Comparison of ENCODE assay signal across 24 cellular contexts in genomic region chr21:32545948-32546441, GRCh38. TPM values are rescaled to one million over a fixed set of nuclear protein-coding genes. Genes with fewer than 3 reads are reported as not detected.
DNase-seq lines count a peak whose midpoint lies in the region; FAIRE-seq and TF ChIP-seq lines count a peak whose summit lies in the region.
"Had no signal": no experiment of that assay in that cellular context is flagged by ENCODE, and none has a peak within 500 bp of the region (broad histone marks: within the 10 kb centered on the region; RNA-seq: fewer than 3 reads in every experiment).

No MANE protein-coding gene starts in this region.

- H2AFZ ChIP-seq in MM.1S (ENCODE audit: low read length) = no peak overlapping the region

- no peak overlapping the region for H3K4me2 ChIP-seq in MM.1S (ENCODE audit: low read depth, low read length)

- DNase-seq in Daoy (ENCODE audit: low read depth) (peak; percentile 23), MM.1S (peak; percentile 6), astrocyte of the spinal cord (ENCODE audit: low read depth, low spot score) (peak; percentile 35), iris pigment epithelial cell (ENCODE audit: low read depth) (peak; percentile 16), RCC 7860 (ENCODE audit: low spot score) (no peak), mesothelial cell of epicardium (ENCODE audit: low spot score in 2 of 2, unreplicated experiment in 2 of 2) (no peak), T-helper 1 cell (no peak), foreskin melanocyte (no peak)
- DNase-seq: ACHN; activated T-cell treated with anti-CD3 and anti-CD28 coated beads, Interleukin-2, amount 50 U/mL, for 48 hours; aorta; cerebellar nuclear complex; EL; glutamatergic neuron; GOT3; naive thymus-derived CD8-positive, alpha-beta T cell; NCI-H524; Peyer's patch; stimulated activated CD8-positive, alpha-beta memory T cell treated with anti-CD3 and anti-CD28 coated beads, Interleukin-4, amount 100 ng/mL, for 48 hours; T-helper 9 cell; upper lobe of left lung had no signal

- H3K9ac ChIP-seq in MM.1S (ENCODE audit: low read length) = no peak overlapping the region

- H3K4me1 Mint-ChIP-seq in mesothelial cell of epicardium = no peaks in the 10 kb centered on the region
- H3K4me1 Mint-ChIP-seq: activated naive CD4-positive, alpha-beta T cell treated with anti-CD3 and anti-CD28 coated beads, Interleukin-2, amount 50 U/mL, for 24 hours; memory B cell had no signal

- no peak overlapping the region for H3K27ac ChIP-seq in MM.1S (ENCODE audit: low read length)
- H3K27ac ChIP-seq: C4-2B, Peyer's patch, upper lobe of left lung had no signal

- H3K27ac Mint-ChIP-seq in mesothelial cell of epicardium = no peak overlapping the region
- H3K27ac Mint-ChIP-seq: activated naive CD4-positive, alpha-beta T cell treated with anti-CD3 and anti-CD28 coated beads, Interleukin-2, amount 50 U/mL, for 24 hours; memory B cell had no signal

- no peaks in the 10 kb centered on the region for H3K36me3 ChIP-seq in MM.1S (replicated peaks; ENCODE audit: insufficient read depth, low read length)
- H3K36me3 ChIP-seq: Peyer's patch, upper lobe of left lung had no signal

- no peaks in the 10 kb centered on the region for H3K9me2 ChIP-seq in MM.1S (replicated peaks; ENCODE audit: insufficient read depth, low read length)

- H3K4me1 ChIP-seq in MM.1S (ENCODE audit: low read length) = no peaks in the 10 kb centered on the region
- H3K4me1 ChIP-seq: Peyer's patch, upper lobe of left lung had no signal

- no peaks in the 10 kb centered on the region for H3F3A ChIP-seq in MM.1S (ENCODE audit: insufficient read depth, low read length)

- H3K79me2 ChIP-seq in MM.1S (ENCODE audit: low read length) = no peaks in the 10 kb centered on the region

- H3K9me3 ChIP-seq in MM.1S (replicated peaks; ENCODE audit: insufficient read depth, low read length) = no peaks in the 10 kb centered on the region
- H3K9me3 ChIP-seq: Peyer's patch, upper lobe of left lung had no signal

- H3K4me3 ChIP-seq in MM.1S (ENCODE audit: low read length) (no peak overlapping the region), astrocyte of the spinal cord (ENCODE audit: low read depth, low read length) (no peak overlapping the region)
- H3K4me3 ChIP-seq: Peyer's patch, upper lobe of left lung had no signal

- no peaks in the 10 kb centered on the region for H3K27me3 ChIP-seq in MM.1S (replicated peaks; ENCODE audit: insufficient read depth, low read length)
- H3K27me3 ChIP-seq: Peyer's patch, upper lobe of left lung had no signal

- peaks cover 8% of the 10 kb centered on the region for H3K27me3 Mint-ChIP-seq in mesothelial cell of epicardium (ENCODE audit: low read depth)
- H3K27me3 Mint-ChIP-seq: activated naive CD4-positive, alpha-beta T cell treated with anti-CD3 and anti-CD28 coated beads, Interleukin-2, amount 50 U/mL, for 24 hours; naive thymus-derived CD8-positive, alpha-beta T cell had no signal

- H3K36me3 Mint-ChIP-seq in mesothelial cell of epicardium = no peaks in the 10 kb centered on the region
- H3K36me3 Mint-ChIP-seq: activated naive CD4-positive, alpha-beta T cell treated with anti-CD3 and anti-CD28 coated beads, Interleukin-2, amount 50 U/mL, for 24 hours; memory B cell; naive thymus-derived CD8-positive, alpha-beta T cell had no signal

- FAIRE-seq in RCC 7860 (lab: Jason Lieb, UNC) = no peak

- no peaks in the 10 kb centered on the region for H4K20me1 ChIP-seq in MM.1S (ENCODE audit: insufficient read depth, low read length)

- no peaks in the 10 kb centered on the region for H3K9me3 Mint-ChIP-seq in mesothelial cell of epicardium
- H3K9me3 Mint-ChIP-seq: activated naive CD4-positive, alpha-beta T cell treated with anti-CD3 and anti-CD28 coated beads, Interleukin-2, amount 50 U/mL, for 24 hours; memory B cell had no signal

- TF ChIP-seq CTCF in MM.1S (IDR thresholded peaks at IDR 0.05; ENCODE audit: low read length) = no peak
- TF ChIP-seq CTCF in astrocyte of the spinal cord (IDR thresholded peaks at IDR 0.05; ENCODE audit: low read depth, low read length) = no peak
- TF ChIP-seq CTCF in mesothelial cell of epicardium (IDR thresholded peaks at IDR 0.05; ENCODE audit: unreplicated experiment) = no peak

- no peak overlapping the region for H3K4me3 Mint-ChIP-seq in mesothelial cell of epicardium
- H3K4me3 Mint-ChIP-seq: activated naive CD4-positive, alpha-beta T cell treated with anti-CD3 and anti-CD28 coated beads, Interleukin-2, amount 50 U/mL, for 24 hours; memory B cell; naive thymus-derived CD8-positive, alpha-beta T cell had no signal

- in situ Hi-C loops in astrocyte of the spinal cord (cut with HindIII; ENCODE audit: low sequenced_read_pairs) = no loop called here

RNA-seq across cellular contexts. Expression of gene TCP10L, which starts 39.3 kb away (rescaled TPM):
- total RNA-seq in Daoy (2014; rRNA removed; shearing (Covaris generic)) = 2.9 TPM in 1 of 2 replicates, not detected in the other
- total RNA-seq in mesothelial cell of epicardium = 1.4 to 1.6 TPM (median 1.5 TPM) in 3 replicates

Comparison
In these comparisons a context has a peak if more than half of its experiments do, and no peak if none do; other contexts are left out.
1. DNase-seq: peak in Daoy (single experiment), MM.1S (single experiment), astrocyte of the spinal cord (single experiment) and iris pigment epithelial cell (single experiment); none in RCC 7860 (single experiment), mesothelial cell of epicardium (0 of 2), T-helper 1 cell (0 of 5) and foreskin melanocyte (single experiment).